Comparison of ENCODE assay signal across 8 cellular contexts in genomic region chr9:20526500-20527319, GRCh38.
DNase-seq lines count a peak whose midpoint lies in the region; ATAC-seq and TF ChIP-seq lines count a peak whose summit lies in the region.

No MANE protein-coding gene starts in this region.

- no peaks in the 10 kb centered on the region for H3K9me3 ChIP-seq in Loucy (ENCODE audit: insufficient read depth, low read depth, low read length)

- H3K36me3 ChIP-seq in Loucy (ENCODE audit: insufficient read depth, low read length): no peaks in the 10 kb centered on the region

- no peaks in the 10 kb centered on the region for H3K36me3 Mint-ChIP-seq in endothelial cell (ENCODE audit: low read depth, unreplicated experiment)

- H3K9me3 Mint-ChIP-seq in endothelial cell (ENCODE audit: unreplicated experiment): no peaks in the 10 kb centered on the region

- H3K27ac ChIP-seq in dorsolateral prefrontal cortex: no peak overlapping the region

- H3K27ac Mint-ChIP-seq in endothelial cell (ENCODE audit: unreplicated experiment): no peak overlapping the region

- H3K4me3 ChIP-seq in Loucy (ENCODE audit: low read length, poor library complexity, severe bottlenecking): no peak overlapping the region
- no peak overlapping the region for H3K4me3 ChIP-seq in dorsolateral prefrontal cortex

- H4K20me1 ChIP-seq in Loucy (ENCODE audit: insufficient read depth, low read length, poor library complexity, severe bottlenecking): peaks cover 18% of the 10 kb centered on the region

- no peak for TF ChIP-seq CTCF in Loucy (conservative IDR thresholded peaks at IDR 0.05; ENCODE audit: low read length)
- no peak for TF ChIP-seq CTCF in endothelial cell (IDR thresholded peaks at IDR 0.05; ENCODE audit: unreplicated experiment)
- TF ChIP-seq CTCF in dorsolateral prefrontal cortex (IDR thresholded peaks at IDR 0.05 in 54 of 56, conservative IDR thresholded peaks at IDR 0.05 in 2 of 56; ENCODE audit: low read depth in 1 of 56, partially characterized antibody in 56 of 56): no peak

- H3K9me2 ChIP-seq in Loucy (replicated peaks; ENCODE audit: low read depth, low read length): no peaks in the 10 kb centered on the region

- H3K4me1 Mint-ChIP-seq in endothelial cell (ENCODE audit: unreplicated experiment): peaks cover 4% of the 10 kb centered on the region

- H3K9ac ChIP-seq in Loucy (ENCODE audit: low read depth, low read length, poor library complexity, severe bottlenecking): no peak overlapping the region

- DNase-seq in HCEC 1CT (peak; percentile 73), kidney glomerular epithelial cell (lab: John Stamatoyannopoulos, UW) (peak; percentile 65), cerebellum (ENCODE audit: low spot score) (no peak), DMS153 (lab: John Stamatoyannopoulos, UW) (no peak), endothelial cell (ENCODE audit: low spot score) (no peak), dorsolateral prefrontal cortex (no peak)

- H3K27me3 Mint-ChIP-seq in endothelial cell (ENCODE audit: unreplicated experiment): no peaks in the 10 kb centered on the region

- intact Hi-C loops in dorsolateral prefrontal cortex (cut with DNase I): no loop called here

- H2AFZ ChIP-seq in Loucy (ENCODE audit: low read length): no peak overlapping the region

- no peaks in the 10 kb centered on the region for H3F3A ChIP-seq in Loucy (ENCODE audit: low read depth)

- peak overlapping the region; percentile 2 for H3K4me2 ChIP-seq in Loucy (ENCODE audit: low read depth, low read length, poor library complexity, severe bottlenecking)

- H3K27me3 ChIP-seq in Loucy (ENCODE audit: insufficient read depth, low read length, poor library complexity, severe bottlenecking) (no peaks in the 10 kb centered on the region), dorsolateral prefrontal cortex (no peaks in the 10 kb centered on the region)

- peaks cover 64% of the 10 kb centered on the region for H3K4me1 ChIP-seq in Loucy (ENCODE audit: insufficient read depth, low read length, poor library complexity, severe bottlenecking)

- peaks cover 90% of the 10 kb centered on the region for H3K79me2 ChIP-seq in Loucy (ENCODE audit: insufficient read depth, low read length)

- H3K4me3 Mint-ChIP-seq in endothelial cell (ENCODE audit: unreplicated experiment): no peak overlapping the region

- ATAC-seq in GM18861 (IDR thresholded peaks at IDR 0.05; ENCODE audit: unreplicated experiment): peak; percentile 84

Comparison
In these comparisons a context has a peak if more than half of its experiments do, and no peak if none do; other contexts are left out.
1. DNase-seq: peak in HCEC 1CT (single experiment) and kidney glomerular epithelial cell (single experiment); none in cerebellum (single experiment), DMS153 (single experiment), endothelial cell (single experiment) and dorsolateral prefrontal cortex (0 of 10).